ENCODE assay signal across 8 cellular contexts in the genomic region with DNA sequence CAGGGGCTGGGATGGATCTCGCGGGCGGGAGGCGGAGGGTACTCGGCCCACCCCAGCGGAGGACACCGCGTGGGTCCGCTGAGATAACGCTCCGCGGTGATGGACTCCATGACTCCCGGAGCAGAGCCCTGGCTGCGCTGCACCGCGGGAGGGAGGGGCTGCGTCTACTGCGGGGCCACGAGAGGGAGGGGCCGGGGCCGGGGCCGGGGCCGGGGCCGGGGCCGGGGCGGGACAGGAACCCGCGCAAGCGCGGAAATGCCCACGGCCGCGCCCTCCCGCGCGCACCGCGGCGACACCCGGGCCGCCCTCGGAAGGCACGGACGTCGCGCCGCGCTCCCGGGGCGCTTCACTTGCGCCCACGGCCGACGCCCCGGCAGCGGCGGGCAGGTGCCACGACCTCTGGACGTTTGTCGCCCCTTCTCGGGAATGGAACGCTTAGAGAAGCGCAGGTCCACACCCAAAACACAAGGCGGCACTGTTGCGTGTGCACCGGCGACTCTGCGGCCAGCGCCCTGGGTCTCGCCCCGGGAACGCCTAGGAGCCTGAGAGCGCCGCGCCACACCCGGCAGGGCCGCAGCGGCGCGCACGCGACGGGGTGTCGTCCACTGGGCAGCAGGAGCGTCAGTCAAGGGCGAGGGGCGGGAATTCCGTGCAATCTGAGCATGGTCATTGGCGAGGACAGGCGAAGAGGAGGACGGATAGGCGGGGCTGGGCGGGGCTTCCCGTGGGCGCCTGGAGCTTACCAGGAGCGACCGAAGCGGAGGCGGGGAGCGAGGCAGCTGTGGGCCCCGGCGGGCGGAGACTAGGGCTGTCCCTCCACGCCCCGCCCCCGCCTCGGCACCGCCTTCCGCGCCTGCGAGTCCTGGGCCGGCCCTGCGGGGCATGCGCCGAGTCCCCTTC. TPM values are rescaled to one million over a fixed set of nuclear protein-coding genes. Genes with fewer than 3 reads are reported as not detected.
DNase-seq lines count a peak whose midpoint lies in the region; ATAC-seq and TF ChIP-seq lines count a peak whose summit lies in the region.
"Not testable (repeated sequence)": the region's sequence is repeated elsewhere in the genome, so short reads cannot be mapped to it uniquely, and the experiment has no call there.
"Had no signal": no experiment of that assay in that cellular context is flagged by ENCODE, and none has a peak within 500 bp of the region (broad histone marks: within the 10 kb centered on the region; RNA-seq: fewer than 3 reads in every experiment).

No MANE protein-coding gene starts in this region.

- TF ChIP-seq POLR2A in HCT116 (IDR thresholded peaks at IDR 0.05; ENCODE audit: borderline replicate concordance, extremely low read depth, insufficient read depth, insufficient read length) = not testable (repeated sequence)

- H3K4me2 ChIP-seq in HCT116 (ENCODE audit: low read length) = not testable (repeated sequence)

- H3K79me2 ChIP-seq in HCT116 (ENCODE audit: insufficient read depth, low read length) = not testable (repeated sequence)

- not testable (repeated sequence) for H3K4me1 ChIP-seq in HCT116 (ENCODE audit: control insufficient read depth in 1 of 2, insufficient read depth in 2 of 2, low read length in 2 of 2)

- H3K36me3 Mint-ChIP-seq in activated CD8-positive, alpha-beta T cell treated with anti-CD3 and anti-CD28 coated beads, Interleukin-2, amount 10 ng/mL, durations not matched to agents 7 days and 5 days (ENCODE audit: low read depth) = not testable (repeated sequence)

- not testable (repeated sequence) for H3K4me3 ChIP-seq in HCT116 (replicated peaks in 1 of 2; ENCODE audit: low read depth in 1 of 2, low read length in 2 of 2)

- not testable (repeated sequence) for H3K27ac Mint-ChIP-seq in activated CD8-positive, alpha-beta T cell treated with anti-CD3 and anti-CD28 coated beads, Interleukin-2, amount 10 ng/mL, durations not matched to agents 7 days and 5 days

- POLR2A ChIA-PET in HCT116 (lab: Charles Lee); activated CD8-positive, alpha-beta T cell treated with anti-CD3 and anti-CD28 coated beads, Interleukin-2, amount 10 ng/mL, durations not matched to agents 7 days and 5 days (lab: Charles Lee): not testable (repeated sequence)

- CTCF ChIA-PET in HCT116 (lab: Charles Lee); activated CD8-positive, alpha-beta T cell treated with anti-CD3 and anti-CD28 coated beads, Interleukin-2, amount 10 ng/mL, durations not matched to agents 7 days and 5 days (lab: Charles Lee): not testable (repeated sequence)

- H3K4me3 Mint-ChIP-seq in activated CD8-positive, alpha-beta T cell treated with anti-CD3 and anti-CD28 coated beads, Interleukin-2, amount 10 ng/mL, durations not matched to agents 7 days and 5 days = not testable (repeated sequence)

- not testable (repeated sequence) for H3K9me2 ChIP-seq in HCT116 (ENCODE audit: insufficient read depth)

- H3K27me3 Mint-ChIP-seq in activated CD8-positive, alpha-beta T cell treated with anti-CD3 and anti-CD28 coated beads, Interleukin-2, amount 10 ng/mL, durations not matched to agents 7 days and 5 days (ENCODE audit: low read depth) = not testable (repeated sequence)

- not testable (repeated sequence) for H3K27me3 ChIP-seq in HCT116 (ENCODE audit: insufficient read depth, low read length)

- TF ChIP-seq RAD21 in HCT116 (IDR thresholded peaks at IDR 0.05; ENCODE audit: low read depth) = not testable (repeated sequence)

- not testable (repeated sequence) for H4K20me1 ChIP-seq in HCT116 (ENCODE audit: insufficient read depth)

- not testable (repeated sequence) for H3K9ac ChIP-seq in HCT116 (ENCODE audit: low read length)

- intact Hi-C loops in HCT116 (cut with micrococcal nuclease) = not testable (repeated sequence)

- not testable (repeated sequence) for BruUV-seq in HCT116 (replicated peaks; lab: Mats Ljungman, UMichigan)

- peak; percentile 68 for ATAC-seq in GM19035 (IDR thresholded peaks at IDR 0.05; ENCODE audit: unreplicated experiment)
- peak; percentile 85 for ATAC-seq in HCT116
- ATAC-seq in HG03196 (IDR thresholded peaks at IDR 0.05; ENCODE audit: unreplicated experiment) = peak; percentile 65
- peak; percentile 81 for ATAC-seq in activated CD8-positive, alpha-beta T cell treated with anti-CD3 and anti-CD28 coated beads, Interleukin-2, amount 10 ng/mL, durations not matched to agents 7 days and 5 days
- ATAC-seq in left lobe of liver = peak; percentile 86

- not testable (repeated sequence) for H3K9me3 Mint-ChIP-seq in activated CD8-positive, alpha-beta T cell treated with anti-CD3 and anti-CD28 coated beads, Interleukin-2, amount 10 ng/mL, durations not matched to agents 7 days and 5 days (ENCODE audit: insufficient read depth)

- not testable (repeated sequence) for H3K9me3 ChIP-seq in HCT116 (ENCODE audit: control insufficient read depth in 1 of 2, insufficient read depth in 1 of 2, low read depth in 1 of 2, low read length in 2 of 2)

- RAD21 ChIA-PET in HCT116 (lab: Charles Lee; ENCODE audit: low non-redundant PET in 1 of 2, low total read pairs in 2 of 2, uncharacterized antibody in 2 of 2, unreplicated experiment in 2 of 2) = not testable (repeated sequence)

- not testable (repeated sequence) for H3K4me1 Mint-ChIP-seq in activated CD8-positive, alpha-beta T cell treated with anti-CD3 and anti-CD28 coated beads, Interleukin-2, amount 10 ng/mL, durations not matched to agents 7 days and 5 days (ENCODE audit: low read depth)

- H3K36me3 ChIP-seq in HCT116 (ENCODE audit: control insufficient read depth in 1 of 2, insufficient read depth in 2 of 2, low read length in 2 of 2) = not testable (repeated sequence)

- H3K27ac ChIP-seq in HCT116 (ENCODE audit: low read depth, low read length) = not testable (repeated sequence)

- not testable (repeated sequence) for H2AFZ ChIP-seq in HCT116 (ENCODE audit: low read depth, low read length, poor library complexity, severe bottlenecking)

- DNase-seq in HCT116 (ENCODE audit: low read depth, low spot score); activated CD8-positive, alpha-beta T cell treated with anti-CD3 and anti-CD28 coated beads, Interleukin-2, amount 10 ng/mL, durations not matched to agents 7 days and 5 days; left lobe of liver (ENCODE audit: low spot score): not testable (repeated sequence)

- TF ChIP-seq CTCF in HCT116 (IDR thresholded peaks at IDR 0.05 in 2 of 3, conservative IDR thresholded peaks at IDR 0.05 in 1 of 3; ENCODE audit: borderline replicate concordance in 1 of 3, insufficient read depth in 1 of 3, low read depth in 2 of 3, low read length in 2 of 3) = not testable (repeated sequence)

RNA-seq across cellular contexts. Expression of a gene that starts 32.8 kb away (rescaled TPM):
- total RNA-seq in HCT116 (2021; ENCODE audit: unreplicated experiment) (546 TPM), left lobe of liver (76.6 TPM)
- 518 and 552 TPM in 2 replicates for polyA plus RNA-seq in HCT116 (2012)
- 1,000 to 10,000 TPM; 1,371 to 1,454 TPM for total RNA-seq in activated CD8-positive, alpha-beta T cell treated with anti-CD3 and anti-CD28 coated beads, Interleukin-2, amount 10 ng/mL, durations not matched to agents 7 days and 5 days

RNA-seq across cellular contexts. Expression of a gene that starts 37.4 kb away (rescaled TPM):
- total RNA-seq in HCT116 (2021; ENCODE audit: unreplicated experiment) (102 TPM), left lobe of liver (19.5 TPM)
- 148 TPM in 2 replicates for polyA plus RNA-seq in HCT116 (2012)
- 10 to 100 TPM; 65.9 to 66.0 TPM for total RNA-seq in activated CD8-positive, alpha-beta T cell treated with anti-CD3 and anti-CD28 coated beads, Interleukin-2, amount 10 ng/mL, durations not matched to agents 7 days and 5 days

RNA-seq across cellular contexts. Expression of a gene that starts 46.1 kb away (rescaled TPM):
- total RNA-seq in HCT116 (2021; ENCODE audit: unreplicated experiment) = 0.34 TPM
- polyA plus RNA-seq in HCT116 (2012) = 0.09 and 0.18 TPM in 2 replicates
- total RNA-seq in activated CD8-positive, alpha-beta T cell treated with anti-CD3 and anti-CD28 coated beads, Interleukin-2, amount 10 ng/mL, durations not matched to agents 7 days and 5 days = 1 to 10 TPM; 1.3 to 1.5 TPM
- not detected for total RNA-seq in left lobe of liver
- total RNA-seq: HT1080, NCI-H460 had no signal

RNA-seq across cellular contexts. Expression of a gene that starts 46.7 kb away (rescaled TPM):
- not detected for total RNA-seq in HCT116 (2021; ENCODE audit: unreplicated experiment)
- polyA plus RNA-seq in HCT116 (2012) = not detected in 2 replicates
- total RNA-seq in activated CD8-positive, alpha-beta T cell treated with anti-CD3 and anti-CD28 coated beads, Interleukin-2, amount 10 ng/mL, durations not matched to agents 7 days and 5 days = not detected
- not detected for total RNA-seq in left lobe of liver
- total RNA-seq: HT1080, NCI-H460, skeletal muscle tissue had no signal

RNA-seq across cellular contexts. Expression of a gene that starts 56.5 kb away (rescaled TPM):
- total RNA-seq in HCT116 (2021; ENCODE audit: unreplicated experiment) (3,069 TPM), left lobe of liver (1,085 TPM)
- 5,638 and 6,597 TPM in 2 replicates for polyA plus RNA-seq in HCT116 (2012)
- total RNA-seq in activated CD8-positive, alpha-beta T cell treated with anti-CD3 and anti-CD28 coated beads, Interleukin-2, amount 10 ng/mL, durations not matched to agents 7 days and 5 days = 1,000 to 10,000 TPM; 2,758 to 2,862 TPM
